In the genomic region with DNA sequence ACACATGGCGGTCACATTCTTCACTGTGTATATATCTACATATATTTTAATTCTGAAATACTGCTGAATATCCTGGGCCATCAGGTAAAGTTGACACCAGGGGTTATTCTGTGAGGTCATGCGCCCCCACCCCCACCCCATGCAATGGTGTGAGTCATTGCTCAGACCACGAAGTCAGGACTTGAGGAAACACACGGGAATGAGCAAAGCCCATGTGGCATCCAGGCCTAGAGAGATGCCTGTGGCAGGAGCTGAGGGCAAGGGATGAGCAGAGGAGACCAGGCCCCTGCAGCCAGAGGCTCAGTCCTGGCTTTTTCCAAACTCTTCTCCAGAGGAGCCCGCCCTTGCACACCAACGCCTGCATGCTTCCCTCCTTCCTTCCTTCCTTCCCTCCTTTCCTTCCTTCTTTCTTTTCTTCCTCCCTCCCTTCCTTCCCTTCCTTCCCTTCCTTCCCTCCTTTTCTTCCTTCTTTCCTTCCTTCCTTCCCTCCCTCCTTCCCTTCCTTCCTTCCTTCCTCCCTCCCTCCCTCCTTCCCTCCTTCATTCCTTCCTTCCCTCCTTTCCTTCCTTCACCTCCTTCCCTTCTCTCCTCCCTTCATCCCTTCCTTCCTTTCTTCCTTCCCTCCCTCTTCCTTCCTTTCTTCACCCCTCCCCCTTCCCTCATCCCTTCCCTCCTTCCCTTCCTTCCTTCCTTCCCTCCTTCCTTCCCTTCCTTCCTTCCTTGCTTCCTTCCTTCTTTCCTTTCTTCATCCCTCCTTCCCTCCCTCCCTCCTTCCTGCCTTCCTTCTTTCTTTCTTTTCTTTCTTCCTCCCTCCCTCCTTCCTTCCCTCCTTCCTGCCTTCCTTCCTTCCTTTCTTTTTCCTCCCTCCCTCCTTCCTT, we compare ENCODE assay signal across 16 cellular contexts.
DNase-seq lines count a peak whose midpoint lies in the region; ATAC-seq and TF ChIP-seq lines count a peak whose summit lies in the region.
"Had no signal": no experiment of that assay in that cellular context is flagged by ENCODE, and none has a peak within 500 bp of the region (broad histone marks: within the 10 kb centered on the region; RNA-seq: fewer than 3 reads in every experiment).

No MANE protein-coding gene starts in this region.

- no peak for ATAC-seq in WTC11
- ATAC-seq in activated CD8-positive, alpha-beta T cell treated with anti-CD3 and anti-CD28 coated beads, Interleukin-2, amount 10 ng/mL, durations not matched to agents 7 days and 5 days = no peak
- ATAC-seq: Panc1, T-cell had no signal

- H3K36me3 Mint-ChIP-seq in WTC11 = no peaks in the 10 kb centered on the region
- no peaks in the 10 kb centered on the region for H3K36me3 Mint-ChIP-seq in activated CD8-positive, alpha-beta T cell treated with anti-CD3 and anti-CD28 coated beads, Interleukin-2, amount 10 ng/mL, durations not matched to agents 7 days and 5 days (ENCODE audit: low read depth)
- H3K36me3 Mint-ChIP-seq: CD8-positive, alpha-beta memory T cell; T-cell had no signal

- TF ChIP-seq CTCF in WTC11 (IDR thresholded peaks at IDR 0.05) = no peak

- CTCF ChIA-PET in WTC11 (lab: Charles Lee) = no interaction called here
- CTCF ChIA-PET in activated CD8-positive, alpha-beta T cell treated with anti-CD3 and anti-CD28 coated beads, Interleukin-2, amount 10 ng/mL, durations not matched to agents 7 days and 5 days (lab: Charles Lee) = no interaction called here

- peak; percentile 16 for DNase-seq in ELR (ENCODE audit: low read depth)
- DNase-seq in HS-5 (ENCODE audit: low read depth) = peak; percentile 5
- DNase-seq in WTC11 (ENCODE audit: low spot score) = no peak
- DNase-seq in myocyte (ENCODE audit: low read depth) = peak; percentile 11
- no peak for DNase-seq in nucleus accumbens (lab: John Stamatoyannopoulos, UW)
- DNase-seq in NCI-H1436 treated with DMSO at 0.1 percent for 48 hours (lab: John Stamatoyannopoulos, UW) = no peak
- no peak for DNase-seq in activated CD8-positive, alpha-beta T cell treated with anti-CD3 and anti-CD28 coated beads, Interleukin-2, amount 10 ng/mL, durations not matched to agents 7 days and 5 days
- DNase-seq: ACHN; C1 segment of cervical spinal cord; CD8-positive, alpha-beta memory T cell; DMS53; NCI-H1105; NCI-H1694 treated with DMSO at 0.1 percent for 48 hours; Right ventricle myocardium superior; T-cell had no signal

- 0 out of 2 replicates have a peak, but pooled peaks cover 3% of the 10 kb centered on the region for H3K4me1 Mint-ChIP-seq in WTC11
- no peaks in the 10 kb centered on the region for H3K4me1 Mint-ChIP-seq in activated CD8-positive, alpha-beta T cell treated with anti-CD3 and anti-CD28 coated beads, Interleukin-2, amount 10 ng/mL, durations not matched to agents 7 days and 5 days (ENCODE audit: low read depth)
- H3K4me1 Mint-ChIP-seq: CD8-positive, alpha-beta memory T cell; T-cell had no signal

- no peak overlapping the region for H3K27ac Mint-ChIP-seq in WTC11
- no peak overlapping the region for H3K27ac Mint-ChIP-seq in activated CD8-positive, alpha-beta T cell treated with anti-CD3 and anti-CD28 coated beads, Interleukin-2, amount 10 ng/mL, durations not matched to agents 7 days and 5 days
- H3K27ac Mint-ChIP-seq: CD8-positive, alpha-beta memory T cell; T-cell had no signal

- no peaks in the 10 kb centered on the region for H3K27me3 Mint-ChIP-seq in WTC11 (ENCODE audit: low read depth)
- H3K27me3 Mint-ChIP-seq in activated CD8-positive, alpha-beta T cell treated with anti-CD3 and anti-CD28 coated beads, Interleukin-2, amount 10 ng/mL, durations not matched to agents 7 days and 5 days (ENCODE audit: low read depth) = no peaks in the 10 kb centered on the region

- H3K9me3 Mint-ChIP-seq in WTC11 = no peaks in the 10 kb centered on the region
- no peaks in the 10 kb centered on the region for H3K9me3 Mint-ChIP-seq in activated CD8-positive, alpha-beta T cell treated with anti-CD3 and anti-CD28 coated beads, Interleukin-2, amount 10 ng/mL, durations not matched to agents 7 days and 5 days (ENCODE audit: insufficient read depth)
- H3K9me3 Mint-ChIP-seq: CD8-positive, alpha-beta memory T cell; T-cell had no signal

- no peak overlapping the region for H3K4me3 Mint-ChIP-seq in WTC11
- H3K4me3 Mint-ChIP-seq in activated CD8-positive, alpha-beta T cell treated with anti-CD3 and anti-CD28 coated beads, Interleukin-2, amount 10 ng/mL, durations not matched to agents 7 days and 5 days = no peak overlapping the region
- H3K4me3 Mint-ChIP-seq: CD8-positive, alpha-beta memory T cell; T-cell had no signal

- POLR2A ChIA-PET in WTC11 (lab: Charles Lee) = no interaction called here
- POLR2A ChIA-PET in activated CD8-positive, alpha-beta T cell treated with anti-CD3 and anti-CD28 coated beads, Interleukin-2, amount 10 ng/mL, durations not matched to agents 7 days and 5 days (lab: Charles Lee) = no interaction called here

TF ChIP-seq in WTC11, 78 proteins besides CTCF, POLR2A, EP300 and RAD21:
- no peak for TF ChIP-seq MYBL2 (CRISPR knock-in tag; IDR thresholded peaks at IDR 0.05)
- TF ChIP-seq, protein P1, sequence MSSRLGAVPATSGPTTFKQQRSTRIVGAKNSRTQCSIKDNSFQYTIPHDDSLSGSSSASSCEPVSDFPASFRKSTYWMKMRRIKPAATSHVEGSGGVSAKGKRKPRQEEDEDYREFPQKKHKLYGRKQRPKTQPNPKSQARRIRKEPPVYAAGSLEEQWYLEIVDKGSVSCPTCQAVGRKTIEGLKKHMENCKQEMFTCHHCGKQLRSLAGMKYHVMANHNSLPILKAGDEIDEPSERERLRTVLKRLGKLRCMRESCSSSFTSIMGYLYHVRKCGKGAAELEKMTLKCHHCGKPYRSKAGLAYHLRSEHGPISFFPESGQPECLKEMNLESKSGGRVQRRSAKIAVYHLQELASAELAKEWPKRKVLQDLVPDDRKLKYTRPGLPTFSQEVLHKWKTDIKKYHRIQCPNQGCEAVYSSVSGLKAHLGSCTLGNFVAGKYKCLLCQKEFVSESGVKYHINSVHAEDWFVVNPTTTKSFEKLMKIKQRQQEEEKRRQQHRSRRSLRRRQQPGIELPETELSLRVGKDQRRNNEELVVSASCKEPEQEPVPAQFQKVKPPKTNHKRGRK (CRISPR knock-in tag; IDR thresholded peaks at IDR 0.05; ENCODE audit: borderline replicate concordance) = 0 out of 2 replicates have a peak, but pooled peaks have one; percentile 34
- TF ChIP-seq, protein P2, sequence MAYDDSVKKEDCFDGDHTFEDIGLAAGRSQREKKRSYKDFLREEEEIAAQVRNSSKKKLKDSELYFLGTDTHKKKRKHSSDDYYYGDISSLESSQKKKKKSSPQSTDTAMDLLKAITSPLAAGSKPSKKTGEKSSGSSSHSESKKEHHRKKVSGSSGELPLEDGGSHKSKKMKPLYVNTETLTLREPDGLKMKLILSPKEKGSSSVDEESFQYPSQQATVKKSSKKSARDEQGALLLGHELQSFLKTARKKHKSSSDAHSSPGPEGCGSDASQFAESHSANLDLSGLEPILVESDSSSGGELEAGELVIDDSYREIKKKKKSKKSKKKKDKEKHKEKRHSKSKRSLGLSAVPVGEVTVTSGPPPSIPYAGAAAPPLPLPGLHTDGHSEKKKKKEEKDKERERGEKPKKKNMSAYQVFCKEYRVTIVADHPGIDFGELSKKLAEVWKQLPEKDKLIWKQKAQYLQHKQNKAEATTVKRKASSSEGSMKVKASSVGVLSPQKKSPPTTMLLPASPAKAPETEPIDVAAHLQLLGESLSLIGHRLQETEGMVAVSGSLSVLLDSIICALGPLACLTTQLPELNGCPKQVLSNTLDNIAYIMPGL (CRISPR knock-in tag; IDR thresholded peaks at IDR 0.05) = no peak

Comparison
In these comparisons a context has a peak if more than half of its experiments do, and no peak if none do; other contexts are left out.
1. DNase-seq: peak in ELR (single experiment), HS-5 (single experiment) and myocyte (single experiment); none in WTC11 (single experiment), nucleus accumbens (0 of 56), NCI-H1436 treated with DMSO at 0.1 percent for 48 hours (single experiment) and activated CD8-positive, alpha-beta T cell treated with anti-CD3 and anti-CD28 coated beads, Interleukin-2, amount 10 ng/mL, durations not matched to agents 7 days and 5 days (single experiment).